In genomic region chr17:63956296-63956920, GRCh38 we compare ENCODE assay signal across 1 cellular context.
TF ChIP-seq lines count a peak whose summit lies in the region.

No MANE protein-coding gene starts in this region.

TF ChIP-seq in HepG2, 621 proteins besides CTCF, POLR2A, EP300 and RAD21 (continued from another document and continues in another):
- 0 out of 2 replicates have a peak, but pooled peaks have one; percentile 24 for TF ChIP-seq THAP9 (CRISPR knock-in tag; IDR thresholded peaks at IDR 0.05; ENCODE audit: borderline replicate concordance)
- peak; percentile 21; the same call in 1 of the 2 replicates for TF ChIP-seq CEBPB (IDR thresholded peaks at IDR 0.05; ENCODE audit: borderline replicate concordance, low read depth, low read length)
- TF ChIP-seq ELF1 (CRISPR knock-in tag; IDR thresholded peaks at IDR 0.05), result no peak
- no peak for TF ChIP-seq DMAP1 (CRISPR knock-in tag; IDR thresholded peaks at IDR 0.05)
- no peak for TF ChIP-seq RBFOX2 (IDR thresholded peaks at IDR 0.05; ENCODE audit: low read depth, low read length)
- no peak for TF ChIP-seq ZFP90 (CRISPR knock-in tag; IDR thresholded peaks at IDR 0.05; ENCODE audit: borderline replicate concordance)
- TF ChIP-seq NFKBIZ (CRISPR knock-in tag; IDR thresholded peaks at IDR 0.05), result 0 out of 2 replicates have a peak, but pooled peaks have one; percentile 20
- TF ChIP-seq GABPB1 (CRISPR knock-in tag; IDR thresholded peaks at IDR 0.05), result peak; percentile 24; the same call in 1 of the 2 replicates
- 0 out of 2 replicates have a peak, but pooled peaks have one; percentile 10 for TF ChIP-seq ATF3 (CRISPR knock-in tag; IDR thresholded peaks at IDR 0.05)
- no peak for TF ChIP-seq ZNF839 (CRISPR knock-in tag; IDR thresholded peaks at IDR 0.05; ENCODE audit: borderline replicate concordance)
- no peak for TF ChIP-seq CBX1 (IDR thresholded peaks at IDR 0.05; ENCODE audit: low read depth)
- TF ChIP-seq ZGPAT (CRISPR knock-in tag; IDR thresholded peaks at IDR 0.05), result peak; percentile 56; the same call in 1 of the 2 replicates
- no peak for TF ChIP-seq CREBL2 (CRISPR knock-in tag; IDR thresholded peaks at IDR 0.05; ENCODE audit: borderline replicate concordance)
- no peak for TF ChIP-seq HOXD1 (CRISPR knock-in tag; IDR thresholded peaks at IDR 0.05)
- no peak for TF ChIP-seq STAT6 (CRISPR knock-in tag; IDR thresholded peaks at IDR 0.05; ENCODE audit: borderline replicate concordance)
- TF ChIP-seq RCOR2 (CRISPR knock-in tag; IDR thresholded peaks at IDR 0.05), result peak; percentile 63; the same call in 1 of the 2 replicates
- TF ChIP-seq MEF2D (CRISPR knock-in tag; IDR thresholded peaks at IDR 0.05), result no peak
- no peak for TF ChIP-seq HOXA5 (CRISPR knock-in tag; IDR thresholded peaks at IDR 0.05)
- TF ChIP-seq HBP1 (CRISPR knock-in tag; IDR thresholded peaks at IDR 0.05; ENCODE audit: low read depth), result no peak
- no peak for TF ChIP-seq ZNF296 (CRISPR knock-in tag; conservative IDR thresholded peaks at IDR 0.05)
- TF ChIP-seq CEBPG (CRISPR knock-in tag; IDR thresholded peaks at IDR 0.05), result peak; percentile 53; the same call in 1 of the 2 replicates
- TF ChIP-seq ZBED4 (CRISPR knock-in tag; IDR thresholded peaks at IDR 0.05; ENCODE audit: borderline replicate concordance), result peak; percentile 34; the same call in 1 of the 2 replicates
- TF ChIP-seq ZNF646 (CRISPR knock-in tag; IDR thresholded peaks at IDR 0.05), result no peak
- no peak for TF ChIP-seq TP53 (CRISPR knock-in tag; conservative IDR thresholded peaks at IDR 0.05)
- no peak for TF ChIP-seq ZFP1 (CRISPR knock-in tag; IDR thresholded peaks at IDR 0.05)
- no peak for TF ChIP-seq SP1 (IDR thresholded peaks at IDR 0.05)
- no peak for TF ChIP-seq SP1 (CRISPR knock-in tag; IDR thresholded peaks at IDR 0.05)
